ENCODE assay signal across 8 cellular contexts in genomic region chr19:18118420-18119242, GRCh38. TPM values are rescaled to one million over a fixed set of nuclear protein-coding genes. Genes with fewer than 3 reads are reported as not detected.
DNase-seq lines count a peak whose midpoint lies in the region; ATAC-seq, FAIRE-seq and TF ChIP-seq lines count a peak whose summit lies in the region.

No MANE protein-coding gene starts in this region.

- H3K9me3 Mint-ChIP-seq in activated naive CD8-positive, alpha-beta T cell (ENCODE audit: low read depth) = no peaks in the 10 kb centered on the region

- peak; percentile 5 for FAIRE-seq in keratinocyte (lab: Jason Lieb, UNC)

- TF ChIP-seq POLR2A in suprapubic skin (IDR thresholded peaks at IDR 0.05) = no peak

- H3K4me3 ChIP-seq in SK-N-SH (ENCODE audit: low read depth in 2 of 2, low read length in 1 of 2) (peak overlapping the region; percentile 56 to 73), keratinocyte (ENCODE audit: control insufficient read depth in 2 of 3, extremely low read depth in 1 of 3, insufficient read depth in 2 of 3, low read depth in 1 of 3, low read length in 3 of 3) (peak overlapping the region; percentile 61 to 71 (median 66)), suprapubic skin (peak overlapping the region; percentile 84)

- H3F3A ChIP-seq in SK-N-SH (replicated peaks; ENCODE audit: insufficient read depth) = peaks cover 3% of the 10 kb centered on the region

- H3K9me2 ChIP-seq in SK-N-SH = no peaks in the 10 kb centered on the region

- H3K4me2 ChIP-seq in SK-N-SH = peak overlapping the region; percentile 97
- peak overlapping the region; percentile 91 for H3K4me2 ChIP-seq in keratinocyte (ENCODE audit: control insufficient read depth, extremely low read depth, insufficient read depth, low read depth, low read length)

- no peaks in the 10 kb centered on the region for H4K20me1 ChIP-seq in SK-N-SH (ENCODE audit: insufficient read depth)
- H4K20me1 ChIP-seq in keratinocyte (ENCODE audit: control insufficient read depth, extremely low read depth, insufficient read depth, low read length) = no peaks in the 10 kb centered on the region

- DNase-seq in SK-N-SH (no peak), keratinocyte (ENCODE audit: low read depth, low spot score) (no peak), suprapubic skin (ENCODE audit: low spot score in 2 of 2) (no peak), NCI-H524 treated with DMSO at 0.1 percent for 48 hours (lab: John Stamatoyannopoulos, UW) (no peak)

- no peaks in the 10 kb centered on the region for H3K36me3 Mint-ChIP-seq in activated naive CD8-positive, alpha-beta T cell

- no peak overlapping the region; a peak in 1 of 4 replicates for H3K27ac ChIP-seq in SK-N-SH (ENCODE audit: low read depth in 2 of 2, low read length in 1 of 2)
- no peak overlapping the region for H3K27ac ChIP-seq in keratinocyte (ENCODE audit: control insufficient read depth, insufficient read depth, low read length)
- H3K27ac ChIP-seq in suprapubic skin = no peak overlapping the region

- ATAC-seq in SK-N-SH treated with all-trans-retinoic acid at 6 μM for 48 hours (no peak), GM21528 (IDR thresholded peaks at IDR 0.05; ENCODE audit: low FRiP score, unreplicated experiment) (no peak), HG02973 (IDR thresholded peaks at IDR 0.05; ENCODE audit: unreplicated experiment) (no peak)

- peak overlapping the region; percentile 96 for H3K27ac Mint-ChIP-seq in activated naive CD8-positive, alpha-beta T cell

- TF ChIP-seq CTCF in SK-N-SH (IDR thresholded peaks at IDR 0.05) (no peak; the same call in 1 of the 2 replicates), keratinocyte (optimal IDR thresholded peaks at IDR 0.05 in 1 of 3, IDR thresholded peaks at IDR 0.05 in 1 of 3, conservative IDR thresholded peaks at IDR 0.05 in 1 of 3; ENCODE audit: extremely low read depth in 1 of 3, insufficient read depth in 2 of 3, low read length in 3 of 3) (no peak), suprapubic skin (IDR thresholded peaks at IDR 0.05) (no peak)

- dilution Hi-C loops in keratinocyte (cut with MboI; ENCODE audit: extremely low pct_ligation_motif_present, low sequenced_read_pairs) = no loop called here

- POLR2A ChIA-PET in SK-N-SH (lab: Yijun Ruan, JAX) = interaction anchor here (1.0 kb wide), 1 partner anchor 15 kb away, joined by 3 read pairs; no protein-coding TSS in a partner anchor

- H3K9ac ChIP-seq in SK-N-SH (peak overlapping the region; percentile 78), keratinocyte (ENCODE audit: control insufficient read depth, extremely low read depth, insufficient read depth, low read length) (peak overlapping the region; percentile 75)

- H2AFZ ChIP-seq in SK-N-SH (ENCODE audit: low read depth) (peak overlapping the region; percentile 70), keratinocyte (ENCODE audit: control insufficient read depth, low read length) (peak overlapping the region; percentile 63)

- 43% methylated on average over 18 of the region's 19 CpGs for WGBS in SK-N-SH (ENCODE audit: low lambda C conversion rate)
- 26% methylated on average over 19 of the region's 19 CpGs for WGBS in suprapubic skin

- no peak for TF ChIP-seq RAD21 in SK-N-SH (IDR thresholded peaks at IDR 0.05; ENCODE audit: low read length)

- H3K4me1 Mint-ChIP-seq in activated naive CD8-positive, alpha-beta T cell (ENCODE audit: low read depth) = peaks cover 32% of the 10 kb centered on the region

- TF ChIP-seq EP300 in SK-N-SH (IDR thresholded peaks at IDR 0.05; ENCODE audit: borderline replicate concordance in 1 of 2, low read depth in 1 of 2, low read length in 1 of 2) (no peak), suprapubic skin (IDR thresholded peaks at IDR 0.05) (no peak)

- peaks cover 3 to 13% of the 10 kb centered on the region in 2 experiments; a peak in 2 of 4 replicates for H3K4me1 ChIP-seq in SK-N-SH (ENCODE audit: control insufficient read depth in 1 of 2, insufficient read depth in 2 of 2, low read depth in 1 of 2, low read length in 1 of 2)
- peaks cover 10% of the 10 kb centered on the region for H3K4me1 ChIP-seq in keratinocyte (ENCODE audit: control insufficient read depth, extremely low read depth, insufficient read depth, low read length)
- H3K4me1 ChIP-seq in suprapubic skin = peaks cover 34% of the 10 kb centered on the region

- CTCF ChIA-PET in SK-N-SH (lab: Yijun Ruan, JAX) = interaction anchor here (0.6 to 3.2 kb wide), 10 partner anchors 9 to 134 kb away, joined by 3 to 16 read pairs (median 4); partner anchors contain the start of gene PIK3R2

- H3K9me3 ChIP-seq in SK-N-SH (no peaks in the 10 kb centered on the region), keratinocyte (ENCODE audit: control insufficient read depth, low read depth, low read length) (no peaks in the 10 kb centered on the region), suprapubic skin (no peaks in the 10 kb centered on the region)

- H3K27me3 ChIP-seq in SK-N-SH (ENCODE audit: insufficient read depth) = no peaks in the 10 kb centered on the region
- no peaks in the 10 kb centered on the region for H3K27me3 ChIP-seq in keratinocyte (ENCODE audit: control insufficient read depth, extremely low read depth, insufficient read depth, low read length)
- no peaks in the 10 kb centered on the region for H3K27me3 ChIP-seq in suprapubic skin

- H3K79me2 ChIP-seq in SK-N-SH (ENCODE audit: insufficient read depth) (no peaks in the 10 kb centered on the region), keratinocyte (ENCODE audit: control insufficient read depth, insufficient read depth, low read length) (no peaks in the 10 kb centered on the region)

- peak overlapping the region; percentile 91 for H3K4me3 Mint-ChIP-seq in activated naive CD8-positive, alpha-beta T cell

- no peaks in the 10 kb centered on the region for H3K9me1 ChIP-seq in keratinocyte (ENCODE audit: control insufficient read depth, extremely low read depth, insufficient read depth, low read length)

- H3K27me3 Mint-ChIP-seq in activated naive CD8-positive, alpha-beta T cell = no peaks in the 10 kb centered on the region

- peaks cover 0 to 2% of the 10 kb centered on the region in 2 experiments for H3K36me3 ChIP-seq in SK-N-SH (replicated peaks in 1 of 2; ENCODE audit: control insufficient read depth in 1 of 2, insufficient read depth in 2 of 2, low read length in 1 of 2)
- peaks cover 0 to 3% of the 10 kb centered on the region in 2 experiments for H3K36me3 ChIP-seq in keratinocyte (ENCODE audit: control insufficient read depth in 2 of 2, extremely low read depth in 1 of 2, insufficient read depth in 2 of 2, low read length in 2 of 2)
- H3K36me3 ChIP-seq in suprapubic skin = peaks cover 8% of the 10 kb centered on the region

RNA-seq across cellular contexts. Expression of gene MAST3, which starts 21.1 kb away (rescaled TPM):
- polyA plus RNA-seq in SK-N-SH (2012; rRNA removed) (3.1 and 4.5 TPM in 2 replicates), keratinocyte (0.73 to 1.4 TPM (median 0.76 TPM) in 3 replicates)
- 1.9 and 3.1 TPM in 2 replicates for polyA plus RNA-seq in SK-N-SH (2012; cell fraction: cytosol; rRNA removed)
- polyA plus RNA-seq in SK-N-SH (2012; cell fraction: nucleus; rRNA removed) = 12.8 and 17.8 TPM in 2 replicates
- 1.8 TPM for polyA plus RNA-seq in keratinocyte (2011; ENCODE audit: low read depth)
- 0.86 and 1.5 TPM in 2 replicates for polyA plus RNA-seq in keratinocyte (2011; cell fraction: cytosol; rRNA removed)
- polyA plus RNA-seq in keratinocyte (2011; cell fraction: nucleus; rRNA removed) = 3.7 and 4.3 TPM in 2 replicates
- polyA plus RNA-seq in keratinocyte (2012; ENCODE audit: low replicate concordance) = 1.9 and 2.3 TPM in 2 replicates
- polyA minus RNA-seq in keratinocyte = 1.6 to 7.7 TPM (median 2.5 TPM) in 3 replicates
- 5.0 TPM for polyA minus RNA-seq in keratinocyte (2011; cell fraction: cytosol; rRNA and poly(A)+ RNA removed)
- polyA minus RNA-seq in keratinocyte (2011; cell fraction: nucleus; rRNA and poly(A)+ RNA removed) = 4.4 and 5.1 TPM in 2 replicates
- 10 to 100 TPM; 13.4 to 29.7 (median 20.0) TPM for total RNA-seq in suprapubic skin

RNA-seq across cellular contexts. Expression of gene IL12RB1, which starts 31.9 kb away (rescaled TPM):
- polyA plus RNA-seq in SK-N-SH (2012; rRNA removed) (0.02 TPM in 1 of 2 replicates, not detected in the other), keratinocyte (0.09 TPM in 1 of 3 replicates, not detected in the others)
- polyA plus RNA-seq in SK-N-SH (2012; cell fraction: cytosol; rRNA removed) = 0.05 TPM in 1 of 2 replicates, not detected in the other
- not detected in 2 replicates for polyA plus RNA-seq in SK-N-SH (2012; cell fraction: nucleus; rRNA removed)
- not detected for polyA plus RNA-seq in keratinocyte (2011; ENCODE audit: low read depth)
- 0.08 TPM in 1 of 2 replicates, not detected in the other for polyA plus RNA-seq in keratinocyte (2011; cell fraction: cytosol; rRNA removed)
- polyA plus RNA-seq in keratinocyte (2011; cell fraction: nucleus; rRNA removed) = 0.10 TPM in 1 of 2 replicates, not detected in the other
- polyA plus RNA-seq in keratinocyte (2012; ENCODE audit: low replicate concordance) = 0.07 TPM in 1 of 2 replicates, not detected in the other
- polyA minus RNA-seq in keratinocyte = 0.36 to 0.46 TPM in 2 of 3 replicates, not detected in the other
- not detected for polyA minus RNA-seq in keratinocyte (2011; cell fraction: cytosol; rRNA and poly(A)+ RNA removed)
- not detected in 2 replicates for polyA minus RNA-seq in keratinocyte (2011; cell fraction: nucleus; rRNA and poly(A)+ RNA removed)
- total RNA-seq in suprapubic skin = under 1 TPM in 2 of 4 donors, not detected in 2; 0.30 to 0.87 TPM

RNA-seq across cellular contexts. Expression of gene PIK3R2, which starts 34.3 kb away (rescaled TPM):
- polyA plus RNA-seq in SK-N-SH (2012; rRNA removed) = 27.5 and 36.6 TPM in 2 replicates
- 17.4 and 30.3 TPM in 2 replicates for polyA plus RNA-seq in SK-N-SH (2012; cell fraction: cytosol; rRNA removed)
- 52.1 and 53.0 TPM in 2 replicates for polyA plus RNA-seq in SK-N-SH (2012; cell fraction: nucleus; rRNA removed)
- 12.4 to 19.6 TPM (median 13.9 TPM) in 3 replicates for polyA plus RNA-seq in keratinocyte
- polyA plus RNA-seq in keratinocyte (2011; ENCODE audit: low read depth) = 17.3 TPM
- 14.3 and 24.9 TPM in 2 replicates for polyA plus RNA-seq in keratinocyte (2011; cell fraction: cytosol; rRNA removed)
- polyA plus RNA-seq in keratinocyte (2011; cell fraction: nucleus; rRNA removed) = 20.3 and 26.5 TPM in 2 replicates
- 10.5 and 37.4 TPM in 2 replicates for polyA plus RNA-seq in keratinocyte (2012; ENCODE audit: low replicate concordance)
- polyA minus RNA-seq in keratinocyte = 16.5 to 28.9 TPM (median 25.3 TPM) in 3 replicates
- 30.9 TPM for polyA minus RNA-seq in keratinocyte (2011; cell fraction: cytosol; rRNA and poly(A)+ RNA removed)
- polyA minus RNA-seq in keratinocyte (2011; cell fraction: nucleus; rRNA and poly(A)+ RNA removed) = 17.0 and 22.8 TPM in 2 replicates
- 10 to 100 TPM; 14.1 to 25.9 (median 19.5) TPM for total RNA-seq in suprapubic skin

RNA-seq across cellular contexts. Expression of gene IFI30, which starts 55.0 kb away (rescaled TPM):
- polyA plus RNA-seq in SK-N-SH (2012; rRNA removed) = 10.7 and 11.6 TPM in 2 replicates
- 4.4 and 6.7 TPM in 2 replicates for polyA plus RNA-seq in SK-N-SH (2012; cell fraction: cytosol; rRNA removed)
- polyA plus RNA-seq in SK-N-SH (2012; cell fraction: nucleus; rRNA removed) = 4.5 and 5.5 TPM in 2 replicates
- polyA plus RNA-seq in keratinocyte = 28.1 to 72.7 TPM (median 31.3 TPM) in 3 replicates
- polyA plus RNA-seq in keratinocyte (2011; ENCODE audit: low read depth) = 1.4 TPM
- 35.2 and 51.3 TPM in 2 replicates for polyA plus RNA-seq in keratinocyte (2011; cell fraction: cytosol; rRNA removed)
- 40.5 and 44.3 TPM in 2 replicates for polyA plus RNA-seq in keratinocyte (2011; cell fraction: nucleus; rRNA removed)
- polyA plus RNA-seq in keratinocyte (2012; ENCODE audit: low replicate concordance) = 24.7 and 25.7 TPM in 2 replicates
- polyA minus RNA-seq in keratinocyte = 17.7 to 74.4 TPM (median 35.2 TPM) in 3 replicates
- polyA minus RNA-seq in keratinocyte (2011; cell fraction: cytosol; rRNA and poly(A)+ RNA removed) = 50.3 TPM
- 16.6 and 30.2 TPM in 2 replicates for polyA minus RNA-seq in keratinocyte (2011; cell fraction: nucleus; rRNA and poly(A)+ RNA removed)
- total RNA-seq in suprapubic skin = 10 to 100 TPM; 13.4 to 37.2 (median 35.1) TPM
